27 cellular contexts compared by ENCODE assay signal in genomic region chr4:25474690-25475089, GRCh38.
"Had no signal": no experiment of that assay in that cellular context is flagged by ENCODE, and none has a peak within 500 bp of the region (broad histone marks: within the 10 kb centered on the region; RNA-seq: fewer than 3 reads in every experiment).

No MANE protein-coding gene starts in this region.

- ATAC-seq: effector memory CD8-positive, alpha-beta T cell; esophagus mucosa; foreskin keratinocyte; gastrocnemius medialis; gastroesophageal sphincter; heart left ventricle; heart right ventricle had no signal

- DNase-seq: colonic mucosa; cortex of kidney; dermis blood vessel endothelial cell; dorsolateral prefrontal cortex; effector CD4-positive, alpha-beta T cell; effector CD8-positive, alpha-beta T cell; effector memory CD4-positive, alpha-beta T cell; effector memory CD8-positive, alpha-beta T cell; endodermal cell; erythroblast; esophagus squamous epithelium; foreskin fibroblast; foreskin keratinocyte; foreskin melanocyte; gastrocnemius medialis; glutamatergic neuron; head of caudate nucleus; heart left ventricle; heart right ventricle had no signal

- FAIRE-seq: colon, endometrium, endothelial cell of umbilical vein had no signal

- H3K27ac ChIP-seq: colonic mucosa, coronary artery, dorsolateral prefrontal cortex, epithelial cell of prostate, esophagus muscularis mucosa, esophagus squamous epithelium, foreskin keratinocyte, gastrocnemius medialis, gastroesophageal sphincter, heart left ventricle, heart right ventricle had no signal

- H3K36me3 ChIP-seq: colonic mucosa, esophagus muscularis mucosa, esophagus squamous epithelium, gastrocnemius medialis, gastroesophageal sphincter, heart left ventricle, heart right ventricle had no signal

- H3K4me3 ChIP-seq: colonic mucosa, coronary artery, dorsolateral prefrontal cortex, esophagus muscularis mucosa, esophagus squamous epithelium, gastrocnemius medialis, gastroesophageal sphincter, heart left ventricle, heart right ventricle had no signal

- H3K4me1 ChIP-seq: colonic mucosa, esophagus muscularis mucosa, esophagus squamous epithelium, foreskin keratinocyte, gastrocnemius medialis, gastroesophageal sphincter, heart left ventricle, heart right ventricle had no signal

- H3K9me3 ChIP-seq: colonic mucosa, gastrocnemius medialis had no signal

- H3K27me3 ChIP-seq: colonic mucosa, dorsolateral prefrontal cortex, esophagus muscularis mucosa, esophagus squamous epithelium, gastrocnemius medialis, gastroesophageal sphincter, heart left ventricle, heart right ventricle had no signal
